In the genomic region with DNA sequence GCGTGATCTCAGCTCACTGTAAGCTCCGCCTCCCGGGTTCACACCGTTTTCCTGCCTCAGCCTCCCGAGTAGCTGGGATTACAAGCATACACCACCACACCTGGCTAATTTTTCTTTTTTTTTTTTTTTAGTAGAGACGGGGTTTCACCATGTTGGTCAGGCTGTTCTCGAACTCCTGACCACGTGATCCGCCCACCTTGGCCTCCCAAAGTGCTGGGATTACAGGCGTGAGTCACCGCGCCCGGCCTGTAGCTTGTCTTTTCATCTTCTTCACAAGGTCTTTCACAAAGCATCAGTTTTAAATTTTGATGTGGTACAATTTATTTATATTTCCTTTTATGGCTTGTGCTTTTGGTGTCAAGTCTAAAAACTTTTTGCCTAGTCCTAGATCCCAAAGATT, we compare ENCODE assay signal across 1 cellular context.
TF ChIP-seq lines count a peak whose summit lies in the region.
"Not testable (repeated sequence)": the region's sequence is repeated elsewhere in the genome, so short reads cannot be mapped to it uniquely, and the experiment has no call there.

No MANE protein-coding gene starts in this region.

TF ChIP-seq in K562, 482 proteins besides CTCF, POLR2A, EP300 and RAD21 (continued from another document):
- 0 out of 2 replicates have a peak, but pooled peaks have one; percentile 37 for TF ChIP-seq TOE1 (IDR thresholded peaks at IDR 0.05; ENCODE audit: borderline replicate concordance)
- TF ChIP-seq TOE1 (CRISPR knock-in tag; IDR thresholded peaks at IDR 0.05; ENCODE audit: borderline replicate concordance, low read depth): not testable (repeated sequence)
- TF ChIP-seq CBFA2T2 (conservative IDR thresholded peaks at IDR 0.05): peak; percentile 30; the same call in 1 of the 2 replicates
- peak; percentile 88 for TF ChIP-seq EGR1 (conservative IDR thresholded peaks at IDR 0.05)
